15 cellular contexts compared by ENCODE assay signal in the genomic region with DNA sequence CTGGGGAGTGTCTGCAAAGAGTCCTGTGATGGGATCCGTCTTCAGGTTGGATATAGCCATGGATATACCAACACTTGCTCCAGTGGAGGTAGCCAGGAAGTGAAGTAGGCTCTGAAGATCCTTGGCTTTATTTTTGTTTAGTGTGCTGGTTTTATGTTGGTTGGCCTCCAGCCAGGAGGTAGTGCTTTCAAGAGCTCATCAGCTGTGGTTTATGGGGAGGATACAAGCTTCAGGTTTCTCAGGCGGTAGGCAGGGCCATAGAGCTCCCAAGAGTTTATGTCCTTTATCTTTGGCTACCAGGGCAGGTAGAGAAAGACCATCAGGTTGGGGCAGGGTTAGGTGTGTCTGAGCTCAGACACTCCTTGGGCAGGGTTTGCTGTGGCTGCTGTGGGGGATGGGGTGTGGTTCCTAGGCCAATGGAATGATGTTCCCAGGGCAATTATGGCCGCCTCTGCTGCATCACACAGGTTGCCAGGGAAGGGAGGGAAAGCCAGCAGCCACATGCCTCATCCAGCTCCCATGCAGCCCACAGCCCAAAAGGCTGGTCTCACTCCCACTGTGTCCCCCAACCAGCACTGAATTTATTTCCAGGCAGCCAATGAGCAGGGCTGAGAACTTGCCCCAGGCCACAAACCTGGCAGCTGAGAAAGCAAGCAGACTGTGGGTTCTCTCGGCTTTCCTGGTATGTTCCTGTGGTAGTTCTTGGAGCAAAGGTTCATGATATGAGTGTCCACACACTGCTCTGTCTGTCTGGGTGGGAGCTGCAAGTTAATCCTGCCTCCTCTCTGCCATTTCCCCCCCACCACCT.
DNase-seq lines count a peak whose midpoint lies in the region; ATAC-seq lines count a peak whose summit lies in the region.
"Had no signal": no experiment of that assay in that cellular context is flagged by ENCODE, and none has a peak within 500 bp of the region (broad histone marks: within the 10 kb centered on the region; RNA-seq: fewer than 3 reads in every experiment).

No MANE protein-coding gene starts in this region.

- peaks cover 59% of the 10 kb centered on the region for H3K4me1 Mint-ChIP-seq in activated CD4-positive, alpha-beta T cell treated with anti-CD3 and anti-CD28 coated beads, Interleukin-2, amount 10 ng/mL, durations not matched to agents 7 days and 5 days

- peaks cover 22% of the 10 kb centered on the region for H3K36me3 Mint-ChIP-seq in activated CD4-positive, alpha-beta T cell treated with anti-CD3 and anti-CD28 coated beads, Interleukin-2, amount 10 ng/mL, durations not matched to agents 7 days and 5 days (ENCODE audit: low read depth)

- H3K4me3 ChIP-seq in Karpas-422 (ENCODE audit: low read length) (no peak overlapping the region), SJCRH30 (no peak overlapping the region), skeletal muscle cell (ENCODE audit: low read depth, low read length) (no peak overlapping the region)
- H3K4me3 ChIP-seq: left ventricle myocardium inferior, stomach had no signal

- H3K9me2 ChIP-seq in Karpas-422 (replicated peaks; ENCODE audit: insufficient read depth, low read length): no peaks in the 10 kb centered on the region

- H3K4me1 ChIP-seq in Karpas-422 (ENCODE audit: low read length) (no peaks in the 10 kb centered on the region), SJCRH30 (peaks cover 11% of the 10 kb centered on the region)
- H3K4me1 ChIP-seq: left ventricle myocardium inferior, stomach had no signal

- no peak overlapping the region for H3K4me3 Mint-ChIP-seq in activated CD4-positive, alpha-beta T cell treated with anti-CD3 and anti-CD28 coated beads, Interleukin-2, amount 10 ng/mL, durations not matched to agents 7 days and 5 days
- H3K4me3 Mint-ChIP-seq: HFFc6 had no signal

- H3K4me2 ChIP-seq in Karpas-422 (ENCODE audit: low read depth, low read length, poor library complexity, severe bottlenecking): no peak overlapping the region

- POLR2A ChIA-PET in activated CD4-positive, alpha-beta T cell treated with anti-CD3 and anti-CD28 coated beads, Interleukin-2, amount 10 ng/mL, durations not matched to agents 7 days and 5 days (lab: Charles Lee): no interaction called here

- H3K36me3 ChIP-seq in Karpas-422 (ENCODE audit: insufficient read depth, low read length) (no peaks in the 10 kb centered on the region), SJCRH30 (no peaks in the 10 kb centered on the region)
- H3K36me3 ChIP-seq: left ventricle myocardium inferior, stomach had no signal

- no peaks in the 10 kb centered on the region for H3K27me3 Mint-ChIP-seq in activated CD4-positive, alpha-beta T cell treated with anti-CD3 and anti-CD28 coated beads, Interleukin-2, amount 10 ng/mL, durations not matched to agents 7 days and 5 days

- peak; percentile 40 for DNase-seq in activated CD4-positive, alpha-beta T cell treated with anti-CD3 and anti-CD28 coated beads, Interleukin-2, amount 10 ng/mL, durations not matched to agents 7 days and 5 days
- no peak for DNase-seq in activated CD4-positive, alpha-beta T cell treated with anti-CD3 and anti-CD28 coated beads, Interleukin-2, amount 50 U/mL, for 4 hours
- DNase-seq in Karpas-422 (peak; percentile 34), SJCRH30 (peak; percentile 88 to 92), skeletal muscle cell (ENCODE audit: low read depth) (peak; percentile 3), 8988T (no peak)
- DNase-seq in stimulated activated CD4-positive, alpha-beta T cell treated with anti-CD3 and anti-CD28 coated beads, Interleukin-4, amount 100 ng/mL, for 1 hour: no peak
- DNase-seq: caudate nucleus, HFFc6, KG1, left ventricle myocardium inferior, NCI-H2227 treated with DMSO at 0.1 percent for 48 hours, posterior cingulate gyrus, stomach had no signal

- no peaks in the 10 kb centered on the region for H4K20me1 ChIP-seq in Karpas-422 (ENCODE audit: insufficient read depth, low read depth, low read length)

- H3K27me3 ChIP-seq in Karpas-422 (ENCODE audit: low read length) (no peaks in the 10 kb centered on the region), SJCRH30 (no peaks in the 10 kb centered on the region; the same call in 1 of the 2 replicates)
- H3K27me3 ChIP-seq: stomach had no signal

- no peaks in the 10 kb centered on the region for H3K9me3 ChIP-seq in Karpas-422 (ENCODE audit: low read length)
- H3K9me3 ChIP-seq in SJCRH30 (replicated peaks): peaks cover 9% of the 10 kb centered on the region

- CTCF ChIA-PET in activated CD4-positive, alpha-beta T cell treated with anti-CD3 and anti-CD28 coated beads, Interleukin-2, amount 10 ng/mL, durations not matched to agents 7 days and 5 days (lab: Charles Lee): no interaction called here

- H3K27ac ChIP-seq in Karpas-422 (ENCODE audit: low read length) (no peak overlapping the region), SJCRH30 (peak overlapping the region; percentile 41)
- H3K27ac ChIP-seq: left ventricle myocardium inferior, stomach had no signal

- H3K9ac ChIP-seq in Karpas-422 (ENCODE audit: low read length): no peak overlapping the region

- no peak overlapping the region for H3K27ac Mint-ChIP-seq in activated CD4-positive, alpha-beta T cell treated with anti-CD3 and anti-CD28 coated beads, Interleukin-2, amount 10 ng/mL, durations not matched to agents 7 days and 5 days
- H3K27ac Mint-ChIP-seq: HFFc6 had no signal

- no peaks in the 10 kb centered on the region for H3K79me2 ChIP-seq in Karpas-422 (ENCODE audit: low read length)

- no peak for ATAC-seq in HG02588 (IDR thresholded peaks at IDR 0.05; ENCODE audit: unreplicated experiment)

- no peak overlapping the region for H2AFZ ChIP-seq in Karpas-422 (ENCODE audit: low read length)

- peaks cover 16% of the 10 kb centered on the region for H3K9me3 Mint-ChIP-seq in activated CD4-positive, alpha-beta T cell treated with anti-CD3 and anti-CD28 coated beads, Interleukin-2, amount 10 ng/mL, durations not matched to agents 7 days and 5 days
- H3K9me3 Mint-ChIP-seq: HFFc6 had no signal

Comparison
In these comparisons a context has a peak if more than half of its experiments do, and no peak if none do; other contexts are left out.
1. DNase-seq: peak in activated CD4-positive, alpha-beta T cell treated with anti-CD3 and anti-CD28 coated beads, Interleukin-2, amount 10 ng/mL, durations not matched to agents 7 days and 5 days (single experiment), Karpas-422 (single experiment), SJCRH30 (2 of 2) and skeletal muscle cell (single experiment); none in activated CD4-positive, alpha-beta T cell treated with anti-CD3 and anti-CD28 coated beads, Interleukin-2, amount 50 U/mL, for 4 hours (0 of 2), 8988T (single experiment) and stimulated activated CD4-positive, alpha-beta T cell treated with anti-CD3 and anti-CD28 coated beads, Interleukin-4, amount 100 ng/mL, for 1 hour (single experiment).